Comparison of ENCODE assay signal across 12 cellular contexts in genomic region chr12:70306676-70307075, GRCh38. TPM values are rescaled to one million over a fixed set of nuclear protein-coding genes. Genes with fewer than 3 reads are reported as not detected.
DNase-seq lines count a peak whose midpoint lies in the region; ATAC-seq, FAIRE-seq and TF ChIP-seq lines count a peak whose summit lies in the region.
"Had no signal": no experiment of that assay in that cellular context is flagged by ENCODE, and none has a peak within 500 bp of the region (broad histone marks: within the 10 kb centered on the region; RNA-seq: fewer than 3 reads in every experiment).

No MANE protein-coding gene starts in this region.

- peaks cover 12% of the 10 kb centered on the region for H3K4me1 ChIP-seq in CD8-positive, alpha-beta T cell (ENCODE audit: insufficient read depth, low read length)
- H3K4me1 ChIP-seq: HAP-1 had no signal

- no peak overlapping the region for H3K4me3 ChIP-seq in CD8-positive, alpha-beta T cell (ENCODE audit: low read depth, low read length)
- H3K4me3 ChIP-seq: HAP-1 had no signal

- no peaks in the 10 kb centered on the region for H3K27me3 ChIP-seq in CD8-positive, alpha-beta T cell (ENCODE audit: insufficient read depth, low read length)

- DNase-seq in CD8-positive, alpha-beta T cell: no peak
- no peak for DNase-seq in GM19239 (ENCODE audit: insufficient read length, low spot score)
- no peak for DNase-seq in activated naive CD8-positive, alpha-beta T cell treated with anti-CD3 and anti-CD28 coated beads, Interleukin-2, amount 50 U/mL, for 24 hours
- DNase-seq in naive thymus-derived CD8-positive, alpha-beta T cell: no peak
- no peak for DNase-seq in endothelial cell (ENCODE audit: low spot score)
- DNase-seq: DMS53, GF-D8, GOT3, IMR-90 had no signal

- no peaks in the 10 kb centered on the region for H3K36me3 ChIP-seq in CD8-positive, alpha-beta T cell (ENCODE audit: insufficient read depth, low read length)
- H3K36me3 ChIP-seq: HAP-1 had no signal

- peaks cover 60% of the 10 kb centered on the region for H3K4me1 Mint-ChIP-seq in CD8-positive, alpha-beta T cell (ENCODE audit: low read depth)
- H3K4me1 Mint-ChIP-seq in activated naive CD8-positive, alpha-beta T cell treated with anti-CD3 and anti-CD28 coated beads, Interleukin-2, amount 50 U/mL, for 24 hours: peaks cover 44% of the 10 kb centered on the region
- H3K4me1 Mint-ChIP-seq in naive thymus-derived CD8-positive, alpha-beta T cell: peaks cover 18 to 63% (median 51%) of the 10 kb centered on the region in 4 donors
- no peaks in the 10 kb centered on the region for H3K4me1 Mint-ChIP-seq in endothelial cell (ENCODE audit: unreplicated experiment)

- no peaks in the 10 kb centered on the region for H3K27me3 Mint-ChIP-seq in CD8-positive, alpha-beta T cell (ENCODE audit: low read depth)
- H3K27me3 Mint-ChIP-seq in activated naive CD8-positive, alpha-beta T cell treated with anti-CD3 and anti-CD28 coated beads, Interleukin-2, amount 50 U/mL, for 24 hours: no peaks in the 10 kb centered on the region
- no peaks in the 10 kb centered on the region for H3K27me3 Mint-ChIP-seq in naive thymus-derived CD8-positive, alpha-beta T cell
- peaks cover 9% of the 10 kb centered on the region for H3K27me3 Mint-ChIP-seq in endothelial cell (ENCODE audit: unreplicated experiment)

- POLR2A ChIA-PET in CD8-positive, alpha-beta T cell (lab: Charles Lee): no interaction called here
- POLR2A ChIA-PET in naive thymus-derived CD8-positive, alpha-beta T cell (lab: Charles Lee): no interaction called here

- peak overlapping the region; percentile 21 for H3K27ac Mint-ChIP-seq in CD8-positive, alpha-beta T cell
- H3K27ac Mint-ChIP-seq in activated naive CD8-positive, alpha-beta T cell treated with anti-CD3 and anti-CD28 coated beads, Interleukin-2, amount 50 U/mL, for 24 hours: peak overlapping the region; percentile 53
- peak overlapping the region in 7 of 10 donors; percentile 1 to 73 (median 18) for H3K27ac Mint-ChIP-seq in naive thymus-derived CD8-positive, alpha-beta T cell
- H3K27ac Mint-ChIP-seq in endothelial cell (ENCODE audit: unreplicated experiment): no peak overlapping the region

- H3K27ac ChIP-seq in CD8-positive, alpha-beta T cell (ENCODE audit: low read depth, low read length): no peak overlapping the region

- no peak for ATAC-seq in CD8-positive, alpha-beta T cell
- no peak for ATAC-seq in activated naive CD8-positive, alpha-beta T cell treated with anti-CD3 and anti-CD28 coated beads, Interleukin-2, amount 50 U/mL, for 24 hours
- ATAC-seq in naive thymus-derived CD8-positive, alpha-beta T cell: no peak
- ATAC-seq in esophagus mucosa: no peak

- intact Hi-C loops in CD8-positive, alpha-beta T cell (cut with DNase I, micrococcal nuclease): no loop called here

- peaks cover 58% of the 10 kb centered on the region for H3K36me3 Mint-ChIP-seq in CD8-positive, alpha-beta T cell
- peaks cover 52% of the 10 kb centered on the region for H3K36me3 Mint-ChIP-seq in activated naive CD8-positive, alpha-beta T cell treated with anti-CD3 and anti-CD28 coated beads, Interleukin-2, amount 50 U/mL, for 24 hours (ENCODE audit: low read depth)
- peaks cover 3 to 48% (median 28%) of the 10 kb centered on the region in 3 donors for H3K36me3 Mint-ChIP-seq in naive thymus-derived CD8-positive, alpha-beta T cell
- peaks cover 30% of the 10 kb centered on the region for H3K36me3 Mint-ChIP-seq in endothelial cell (ENCODE audit: low read depth, unreplicated experiment)

- FAIRE-seq in GM19239 (lab: Jason Lieb, UNC): peak; percentile 21

- CTCF ChIA-PET in CD8-positive, alpha-beta T cell (lab: Charles Lee): no interaction called here

- no peak overlapping the region for H3K4me3 Mint-ChIP-seq in CD8-positive, alpha-beta T cell
- H3K4me3 Mint-ChIP-seq in activated naive CD8-positive, alpha-beta T cell treated with anti-CD3 and anti-CD28 coated beads, Interleukin-2, amount 50 U/mL, for 24 hours: no peak overlapping the region
- no peak overlapping the region for H3K4me3 Mint-ChIP-seq in naive thymus-derived CD8-positive, alpha-beta T cell
- H3K4me3 Mint-ChIP-seq in endothelial cell (ENCODE audit: unreplicated experiment): no peak overlapping the region
- H3K4me3 Mint-ChIP-seq: CD14-positive monocyte had no signal

- no peaks in the 10 kb centered on the region for H3K9me3 ChIP-seq in CD8-positive, alpha-beta T cell (ENCODE audit: low read length)
- H3K9me3 ChIP-seq: HAP-1 had no signal

- H3K9me3 Mint-ChIP-seq in CD8-positive, alpha-beta T cell: peaks cover 2% of the 10 kb centered on the region
- peaks cover 7% of the 10 kb centered on the region for H3K9me3 Mint-ChIP-seq in activated naive CD8-positive, alpha-beta T cell treated with anti-CD3 and anti-CD28 coated beads, Interleukin-2, amount 50 U/mL, for 24 hours
- H3K9me3 Mint-ChIP-seq in naive thymus-derived CD8-positive, alpha-beta T cell: peaks cover 0 to 19% (median 11%) of the 10 kb centered on the region in 9 donors
- H3K9me3 Mint-ChIP-seq in endothelial cell (ENCODE audit: unreplicated experiment): no peaks in the 10 kb centered on the region

- no peak for TF ChIP-seq CTCF in CD8-positive, alpha-beta T cell (IDR thresholded peaks at IDR 0.05)
- no peak for TF ChIP-seq CTCF in endothelial cell (IDR thresholded peaks at IDR 0.05; ENCODE audit: unreplicated experiment)

RNA-seq across cellular contexts. Expression of gene KCNMB4, which starts 59.4 kb away (rescaled TPM):
- total RNA-seq in CD8-positive, alpha-beta T cell: 1 to 10 TPM in 1 of 2 experiments, under 1 TPM in 1; 0.73 to 1.4 TPM
- 1 to 10 TPM; 2.6 to 3.2 TPM for total RNA-seq in naive thymus-derived CD8-positive, alpha-beta T cell
- polyA plus RNA-seq in naive thymus-derived CD8-positive, alpha-beta T cell: 1 to 10 TPM in 2 of 3 donors, under 1 TPM in 1; 0.64 to 1.8 (median 1.3) TPM
- total RNA-seq in endothelial cell (ENCODE audit: unreplicated experiment): 17.4 TPM
- 0.76 TPM for total RNA-seq in esophagus mucosa
